In genomic region chr3:184669578-184669977, GRCh38 we compare ENCODE assay signal across 25 cellular contexts.
"Had no signal": no experiment of that assay in that cellular context is flagged by ENCODE, and none has a peak within 500 bp of the region (broad histone marks: within the 10 kb centered on the region; RNA-seq: fewer than 3 reads in every experiment).

No MANE protein-coding gene starts in this region.

- H3K4me3 ChIP-seq: coronary artery, dorsolateral prefrontal cortex, heart left ventricle had no signal

- H3K36me3 ChIP-seq: brain microvascular endothelial cell, heart left ventricle, WERI-Rb-1 had no signal

- DNase-seq: activated B cell treated with CpG ODN at 0.5 μM for 24 hours; activated CD4-positive, alpha-beta T cell treated with anti-CD3 and anti-CD28 coated beads for 48 hours; activated CD4-positive, alpha-beta T cell treated with anti-CD3 and anti-CD28 coated beads, Interleukin-2, amount 50 U/mL, for 1 hour; activated CD4-positive, alpha-beta T cell treated with anti-CD3 and anti-CD28 coated beads, Interleukin-2, amount 50 U/mL, for 48 hours; activated CD8-positive, alpha-beta memory T cell treated with anti-CD3 and anti-CD28 coated beads for 24 hours; activated CD8-positive, alpha-beta T cell treated with anti-CD3 and anti-CD28 coated beads for 36 hours; activated effector memory CD4-positive, alpha-beta T cell treated with Interleukin-2 at 50 U/mL for 16 hours; activated gamma-delta T cell treated with Interleukin-2 at 50 U/mL for 16 hours; activated naive CD4-positive, alpha-beta T cell treated with anti-CD3 and anti-CD28 coated beads, Interleukin-2, amount 50 U/mL, for 16 hours; activated naive CD4-positive, alpha-beta T cell treated with Interleukin-2 at 50 U/mL for 16 hours; activated T-cell treated with anti-CD3 and anti-CD28 coated beads, Interleukin-2, amount 50 U/mL, for 4 hours; amniotic stem cell; anterior cingulate cortex; brain microvascular endothelial cell; dorsolateral prefrontal cortex; effector memory CD4-positive, alpha-beta T cell; foreskin fibroblast; T-helper 17 cell; T1000; WERI-Rb-1 had no signal

- H3K27ac ChIP-seq: brain microvascular endothelial cell, coronary artery, dorsolateral prefrontal cortex, heart left ventricle, WERI-Rb-1 had no signal

- H3K9me3 ChIP-seq: heart left ventricle had no signal

- H3K4me1 ChIP-seq: heart left ventricle had no signal

- H3K27me3 ChIP-seq: heart left ventricle had no signal

- ATAC-seq: activated CD4-positive, CD25-positive, alpha-beta regulatory T cell treated with anti-CD3 and anti-CD28 coated beads, Interleukin-2, amount 50 U/mL, for 24 hours; activated CD8-positive, alpha-beta T cell treated with anti-CD3 and anti-CD28 coated beads for 36 hours; activated T-cell treated with anti-CD3 and anti-CD28 coated beads, Interleukin-2, amount 50 U/mL, for 4 hours; activated T-helper 17 cell treated with anti-CD3 and anti-CD28 coated beads, Interleukin-2, amount 50 U/mL, for 72 hours; esophagus mucosa; T-helper 17 cell had no signal
